Comparison of ENCODE assay signal across 8 cellular contexts in the genomic region with DNA sequence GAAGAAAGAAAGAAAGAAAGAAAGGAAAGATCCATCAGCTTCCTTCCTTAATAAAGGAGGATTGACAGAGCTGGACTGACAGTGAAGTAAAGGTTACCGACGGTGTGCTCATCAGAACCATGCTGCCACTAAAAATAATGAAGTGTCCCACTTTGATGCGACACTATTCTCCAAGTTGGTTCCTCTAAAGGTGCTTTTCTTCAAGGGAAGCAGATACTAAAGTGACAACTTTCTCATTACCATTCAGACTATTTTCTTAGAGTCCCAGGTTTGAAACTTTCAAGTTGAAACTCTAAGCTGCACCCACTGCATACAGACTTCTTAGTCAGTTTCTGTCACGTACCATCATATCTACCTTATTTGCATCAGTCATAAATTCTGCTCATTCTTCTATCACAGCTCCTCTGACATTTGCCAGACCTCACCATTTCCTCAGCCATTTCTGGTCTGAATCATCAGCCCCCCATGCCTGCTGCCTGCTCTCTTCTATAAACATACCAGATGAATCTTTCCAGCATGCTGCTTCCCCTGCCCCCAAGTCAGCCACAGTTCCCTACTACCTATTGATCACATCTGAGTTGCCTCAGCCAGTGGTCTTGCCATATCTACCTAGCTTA.
A peak's percentile ranks its signal among the peaks of the same experiment; 100 is the strongest.
DNase-seq lines count a peak whose midpoint lies in the region; ATAC-seq, FAIRE-seq and TF ChIP-seq lines count a peak whose summit lies in the region.

No MANE protein-coding gene starts in this region.

- H3K4me1 Mint-ChIP-seq in activated T-helper 17 cell treated with anti-CD3 and anti-CD28 coated beads, Interleukin-2, amount 50 U/mL, for 72 hours: no peaks in the 10 kb centered on the region

- H3K36me3 Mint-ChIP-seq in activated T-helper 17 cell treated with anti-CD3 and anti-CD28 coated beads, Interleukin-2, amount 50 U/mL, for 72 hours (ENCODE audit: low read depth): no peaks in the 10 kb centered on the region

- intact Hi-C loops in heart left ventricle (cut with DNase I) (no loop called here), cardiac septum (cut with DNase I) (no loop called here)

- ATAC-seq in heart left ventricle (no peak), HG02981 (IDR thresholded peaks at IDR 0.05; ENCODE audit: unreplicated experiment) (peak; percentile 71), thoracic aorta (ENCODE audit: insufficient number of reproducible peaks, low FRiP score, low read depth) (no peak)
- ATAC-seq in activated T-helper 17 cell treated with anti-CD3 and anti-CD28 coated beads, Interleukin-2, amount 50 U/mL, for 72 hours (replicated peaks): peak; percentile 28

- H3K9me3 ChIP-seq in heart left ventricle (no peaks in the 10 kb centered on the region), thoracic aorta (no peaks in the 10 kb centered on the region)

- H3K36me3 ChIP-seq in heart left ventricle (no peaks in the 10 kb centered on the region), thoracic aorta (no peaks in the 10 kb centered on the region)

- TF ChIP-seq POLR2A in heart left ventricle (IDR thresholded peaks at IDR 0.05) (no peak), H54 (IDR thresholded peaks at IDR 0.05; ENCODE audit: low read depth, low read length) (no peak)

- H3K27ac Mint-ChIP-seq in activated T-helper 17 cell treated with anti-CD3 and anti-CD28 coated beads, Interleukin-2, amount 50 U/mL, for 72 hours: no peak overlapping the region

- 56 to 71% (median 65%) methylated on average over 4 of the region's 4 CpGs for WGBS in heart left ventricle, 4 donors

- no peaks in the 10 kb centered on the region for H3K9me3 Mint-ChIP-seq in activated T-helper 17 cell treated with anti-CD3 and anti-CD28 coated beads, Interleukin-2, amount 50 U/mL, for 72 hours

- peaks cover 15% of the 10 kb centered on the region for H3K27me3 Mint-ChIP-seq in activated T-helper 17 cell treated with anti-CD3 and anti-CD28 coated beads, Interleukin-2, amount 50 U/mL, for 72 hours

- H3K27me3 ChIP-seq in heart left ventricle (no peaks in the 10 kb centered on the region), thoracic aorta (replicated peaks; ENCODE audit: insufficient read depth) (no peaks in the 10 kb centered on the region)

- TF ChIP-seq CTCF in heart left ventricle (IDR thresholded peaks at IDR 0.05) (no peak), thoracic aorta (IDR thresholded peaks at IDR 0.05) (no peak)

- H3K27ac ChIP-seq in heart left ventricle (peak overlapping the region in 7 of 12 donors; percentile 29 to 84 (median 43)), thoracic aorta (peak overlapping the region; percentile 54 to 71)

- no peak overlapping the region for H3K4me3 Mint-ChIP-seq in activated T-helper 17 cell treated with anti-CD3 and anti-CD28 coated beads, Interleukin-2, amount 50 U/mL, for 72 hours

- DNase-seq in heart left ventricle (no peak), cardiac septum (ENCODE audit: low spot score) (no peak), thoracic aorta (ENCODE audit: low spot score) (no peak), H54 (ENCODE audit: insufficient read length, low spot score) (no peak), pons (ENCODE audit: low spot score) (no peak), NCI-H2227 treated with DMSO at 0.1 percent for 48 hours (lab: John Stamatoyannopoulos, UW) (no peak)

- H3K4me3 ChIP-seq in heart left ventricle: no peak overlapping the region
- H3K4me3 ChIP-seq in thoracic aorta: peak overlapping the region; percentile 1

- H3K4me1 ChIP-seq in heart left ventricle: peaks cover 0 to 50% (median 23%) of the 10 kb centered on the region in 12 donors
- peaks cover 32 to 72% of the 10 kb centered on the region in 2 donors for H3K4me1 ChIP-seq in thoracic aorta (ENCODE audit: control insufficient read depth in 1 of 2, low read depth in 2 of 2)

- no peak for FAIRE-seq in H54 (lab: Jason Lieb, UNC)

Comparison
In these comparisons a context has a peak if more than half of its experiments do, and no peak if none do; other contexts are left out.
1. ATAC-seq: peak in HG02981 (single experiment) and activated T-helper 17 cell treated with anti-CD3 and anti-CD28 coated beads, Interleukin-2, amount 50 U/mL, for 72 hours (single experiment); none in heart left ventricle (0 of 4) and thoracic aorta (single experiment).